ENCODE assay signal across 19 cellular contexts in the genomic region with DNA sequence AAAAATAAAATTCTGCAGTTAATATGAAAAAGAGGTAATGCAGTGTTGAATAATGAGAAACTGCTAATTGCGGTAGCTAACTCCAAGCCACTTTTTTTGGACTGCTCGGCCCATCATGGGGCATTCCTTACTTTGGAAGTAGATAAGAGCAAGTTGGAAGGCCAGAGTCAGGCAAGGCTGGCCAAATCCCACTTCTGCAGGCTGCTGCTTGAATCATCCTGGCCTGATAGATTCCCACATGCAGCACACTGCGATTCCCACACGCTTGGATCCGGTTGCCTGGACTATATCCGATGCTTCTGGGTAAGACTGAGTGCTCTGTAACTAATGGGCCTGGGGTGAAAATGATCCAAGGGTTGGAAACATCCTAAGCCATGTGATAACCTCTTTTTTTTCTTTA. TPM values are rescaled to one million over a fixed set of nuclear protein-coding genes. Genes with fewer than 3 reads are reported as not detected.
"Had no signal": no experiment of that assay in that cellular context is flagged by ENCODE, and none has a peak within 500 bp of the region (broad histone marks: within the 10 kb centered on the region; RNA-seq: fewer than 3 reads in every experiment).

No MANE protein-coding gene starts in this region.

- H3K27me3 Mint-ChIP-seq: activated CD4-positive, alpha-beta T cell treated with anti-CD3 and anti-CD28 coated beads, Interleukin-2, amount 10 ng/mL, durations not matched to agents 7 days and 5 days; central memory CD8-positive, alpha-beta T cell; progenitor cell of endocrine pancreas had no signal

- H3K27me3 ChIP-seq: body of pancreas, colonic mucosa, gastroesophageal sphincter, stomach, upper lobe of left lung had no signal

- H3K9me3 ChIP-seq: body of pancreas, colonic mucosa, gastroesophageal sphincter, stomach, upper lobe of left lung had no signal

- DNase-seq: activated CD4-positive, alpha-beta T cell treated with anti-CD3 and anti-CD28 coated beads, Interleukin-2, amount 10 ng/mL, durations not matched to agents 7 days and 5 days; activated CD8-positive, alpha-beta memory T cell treated with anti-CD3 and anti-CD28 coated beads, Interleukin-2, amount 50 U/mL, for 4 hours; activated CD8-positive, alpha-beta T cell treated with anti-CD3 and anti-CD28 coated beads, Interleukin-2, amount 10 ng/mL, durations not matched to agents 7 days and 5 days; activated effector memory CD4-positive, alpha-beta T cell treated with Interleukin-2 at 50 U/mL for 16 hours; activated naive CD4-positive, alpha-beta T cell treated with anti-CD3 and anti-CD28 coated beads, Interleukin-2, amount 50 U/mL, for 16 hours; activated T-cell treated with anti-CD3 and anti-CD28 coated beads, Interleukin-2, amount 50 U/mL, for 48 hours; amniotic stem cell; colonic mucosa; midbrain; stomach; upper lobe of left lung had no signal

- H3K4me3 ChIP-seq: body of pancreas, colonic mucosa, gastroesophageal sphincter, skin epidermis, stomach, upper lobe of left lung had no signal

- ATAC-seq: activated CD4-positive, CD25-positive, alpha-beta regulatory T cell treated with anti-CD3 and anti-CD28 coated beads, Interleukin-2, amount 50 U/mL, for 24 hours; activated CD8-positive, alpha-beta T cell treated with anti-CD3 and anti-CD28 coated beads, Interleukin-2, amount 10 ng/mL, durations not matched to agents 7 days and 5 days; body of pancreas; gastroesophageal sphincter had no signal

- H3K9me3 Mint-ChIP-seq: activated CD4-positive, alpha-beta T cell treated with anti-CD3 and anti-CD28 coated beads, Interleukin-2, amount 10 ng/mL, durations not matched to agents 7 days and 5 days; central memory CD8-positive, alpha-beta T cell; T-helper 1 cell treated with Interleukin-12 subunit alpha and Interleukin-12 subunit beta and Interleukin-4 antibody, amounts not matched to agents 30 μg/mL and 1 μg/mL, for 36 hours had no signal

- H3K27ac ChIP-seq: body of pancreas, colonic mucosa, upper lobe of left lung had no signal

- H3K4me3 Mint-ChIP-seq: activated CD4-positive, alpha-beta T cell treated with anti-CD3 and anti-CD28 coated beads, Interleukin-2, amount 10 ng/mL, durations not matched to agents 7 days and 5 days; activated CD8-positive, alpha-beta T cell treated with anti-CD3 and anti-CD28 coated beads, Interleukin-2, amount 10 ng/mL, durations not matched to agents 7 days and 5 days; central memory CD8-positive, alpha-beta T cell; T-helper 1 cell treated with Interleukin-12 subunit alpha and Interleukin-12 subunit beta and Interleukin-4 antibody, amounts not matched to agents 30 μg/mL and 1 μg/mL, for 36 hours had no signal

- H3K4me1 ChIP-seq: colonic mucosa had no signal

- H3K27ac Mint-ChIP-seq: activated CD4-positive, alpha-beta T cell treated with anti-CD3 and anti-CD28 coated beads, Interleukin-2, amount 10 ng/mL, durations not matched to agents 7 days and 5 days; activated CD8-positive, alpha-beta T cell treated with anti-CD3 and anti-CD28 coated beads, Interleukin-2, amount 10 ng/mL, durations not matched to agents 7 days and 5 days; progenitor cell of endocrine pancreas; T-helper 1 cell treated with Interleukin-12 subunit alpha and Interleukin-12 subunit beta and Interleukin-4 antibody, amounts not matched to agents 30 μg/mL and 1 μg/mL, for 36 hours had no signal

RNA-seq across cellular contexts. Expression of a gene that starts 57.9 kb away (rescaled TPM):
- polyA plus RNA-seq: neural cell had no signal
